Comparison of ENCODE assay signal across 8 cellular contexts in genomic region chrX:76253432-76253831, GRCh38.
A peak's percentile ranks its signal among the peaks of the same experiment; 100 is the strongest.
DNase-seq lines count a peak whose midpoint lies in the region; ATAC-seq lines count a peak whose summit lies in the region.

No MANE protein-coding gene starts in this region.

- no peaks in the 10 kb centered on the region for H3K4me1 ChIP-seq in SJSA1 (replicated peaks)

- no peak overlapping the region for H3K4me3 ChIP-seq in SJSA1

- H3K4me1 Mint-ChIP-seq in stimulated activated memory B cell treated with anti-CD40 and anti-IgM and Interleukin-4, amounts not matched to agents 10 μg/mL and 1 μg/mL and 100 μg/mL, for 72 hours = no peaks in the 10 kb centered on the region

- H3K27me3 Mint-ChIP-seq in stimulated activated memory B cell treated with anti-CD40 and anti-IgM and Interleukin-4, amounts not matched to agents 10 μg/mL and 1 μg/mL and 100 μg/mL, for 72 hours = no peaks in the 10 kb centered on the region

- in situ Hi-C loops in T47D (cut with HindIII; ENCODE audit: low pct_unique_long_range_greater_than_20kb, low sequenced_read_pairs) = no loop called here

- H3K36me3 ChIP-seq in SJSA1 = no peaks in the 10 kb centered on the region

- H3K27ac Mint-ChIP-seq in stimulated activated memory B cell treated with anti-CD40 and anti-IgM and Interleukin-4, amounts not matched to agents 10 μg/mL and 1 μg/mL and 100 μg/mL, for 72 hours = no peak overlapping the region

- no peaks in the 10 kb centered on the region for H3K9me3 Mint-ChIP-seq in stimulated activated memory B cell treated with anti-CD40 and anti-IgM and Interleukin-4, amounts not matched to agents 10 μg/mL and 1 μg/mL and 100 μg/mL, for 72 hours

- H3K36me3 Mint-ChIP-seq in stimulated activated memory B cell treated with anti-CD40 and anti-IgM and Interleukin-4, amounts not matched to agents 10 μg/mL and 1 μg/mL and 100 μg/mL, for 72 hours = no peaks in the 10 kb centered on the region

- no peaks in the 10 kb centered on the region for H3K27me3 ChIP-seq in SJSA1 (replicated peaks)

- DNase-seq in EH (ENCODE audit: low read depth) (peak; percentile 56), SJSA1 (ENCODE audit: low read depth in 1 of 2, low spot score in 2 of 2) (peak; percentile 8 to 39), T47D (ENCODE audit: low read depth in 1 of 2, low spot score in 1 of 2) (peak; percentile 1 to 56), left kidney (ENCODE audit: low read depth, low spot score) (peak; percentile 76), DMS114 treated with DMSO at 0.1 percent for 48 hours (lab: John Stamatoyannopoulos, UW; ENCODE audit: unreplicated experiment) (no peak)

- H3K27ac ChIP-seq in SJSA1 = no peak overlapping the region

- ATAC-seq in GM19324 (IDR thresholded peaks at IDR 0.05; ENCODE audit: low FRiP score, unreplicated experiment) (peak; percentile 60), HG03432 (IDR thresholded peaks at IDR 0.05; ENCODE audit: unreplicated experiment) (peak; percentile 93)
- peak; percentile 61 for ATAC-seq in stimulated activated memory B cell treated with anti-CD40 and anti-IgM and Interleukin-4, amounts not matched to agents 10 μg/mL and 1 μg/mL and 100 μg/mL, for 72 hours

- no peak overlapping the region for H3K4me3 Mint-ChIP-seq in stimulated activated memory B cell treated with anti-CD40 and anti-IgM and Interleukin-4, amounts not matched to agents 10 μg/mL and 1 μg/mL and 100 μg/mL, for 72 hours

- H3K9me3 ChIP-seq in SJSA1 (replicated peaks) = no peaks in the 10 kb centered on the region
